ENCODE assay signal across 25 cellular contexts in genomic region chr11:14022821-14023220, GRCh38.
"Had no signal": no experiment of that assay in that cellular context is flagged by ENCODE, and none has a peak within 500 bp of the region (broad histone marks: within the 10 kb centered on the region; RNA-seq: fewer than 3 reads in every experiment).

No MANE protein-coding gene starts in this region.

- H3K9me3 Mint-ChIP-seq: activated CD4-positive, alpha-beta memory T cell treated with anti-CD3 and anti-CD28 coated beads, Interleukin-2, amount 10 ng/mL, durations not matched to agents 7 days and 5 days; activated naive CD4-positive, alpha-beta T cell treated with anti-CD3 and anti-CD28 coated beads for 36 hours; activated T-helper 17 cell treated with anti-CD3 and anti-CD28 coated beads, Interleukin-2, amount 50 U/mL, for 72 hours; T-cell had no signal

- ATAC-seq: activated CD4-positive, alpha-beta T cell treated with anti-CD3 and anti-CD28 coated beads for 36 hours; activated T-helper 17 cell treated with anti-CD3 and anti-CD28 coated beads, Interleukin-2, amount 50 U/mL, for 72 hours; Panc1; Right ventricle myocardium inferior; T-cell had no signal

- H3K27ac Mint-ChIP-seq: activated CD4-positive, alpha-beta memory T cell treated with anti-CD3 and anti-CD28 coated beads, Interleukin-2, amount 10 ng/mL, durations not matched to agents 7 days and 5 days; activated CD4-positive, alpha-beta T cell treated with anti-CD3 and anti-CD28 coated beads for 36 hours; activated naive CD4-positive, alpha-beta T cell treated with anti-CD3 and anti-CD28 coated beads for 36 hours; activated naive CD8-positive, alpha-beta T cell; activated T-helper 17 cell treated with anti-CD3 and anti-CD28 coated beads, Interleukin-2, amount 50 U/mL, for 72 hours; T-cell had no signal

- H3K4me1 Mint-ChIP-seq: activated CD4-positive, alpha-beta memory T cell treated with anti-CD3 and anti-CD28 coated beads, Interleukin-2, amount 10 ng/mL, durations not matched to agents 7 days and 5 days; activated CD4-positive, alpha-beta T cell treated with anti-CD3 and anti-CD28 coated beads for 36 hours; activated T-helper 17 cell treated with anti-CD3 and anti-CD28 coated beads, Interleukin-2, amount 50 U/mL, for 72 hours; T-cell had no signal

- H3K27me3 ChIP-seq: brain microvascular endothelial cell had no signal

- H3K36me3 ChIP-seq: brain microvascular endothelial cell, cardiac muscle cell had no signal

- H3K4me3 Mint-ChIP-seq: activated CD4-positive, alpha-beta memory T cell treated with anti-CD3 and anti-CD28 coated beads, Interleukin-2, amount 10 ng/mL, durations not matched to agents 7 days and 5 days; activated CD4-positive, alpha-beta T cell treated with anti-CD3 and anti-CD28 coated beads for 36 hours; activated naive CD4-positive, alpha-beta T cell treated with anti-CD3 and anti-CD28 coated beads for 36 hours; activated naive CD8-positive, alpha-beta T cell; activated T-helper 17 cell treated with anti-CD3 and anti-CD28 coated beads, Interleukin-2, amount 50 U/mL, for 72 hours; T-cell had no signal

- H3K36me3 Mint-ChIP-seq: activated naive CD8-positive, alpha-beta T cell; T-cell had no signal

- DNase-seq: activated CD4-positive, alpha-beta memory T cell treated with anti-CD3 and anti-CD28 coated beads, Interleukin-2, amount 10 ng/mL, durations not matched to agents 7 days and 5 days; activated CD4-positive, alpha-beta T cell treated with anti-CD3 and anti-CD28 coated beads for 36 hours; activated CD4-positive, alpha-beta T cell treated with anti-CD3 and anti-CD28 coated beads, Interleukin-2, amount 50 U/mL, for 1 hour; activated gamma-delta T cell; activated naive CD4-positive, alpha-beta T cell treated with anti-CD3 and anti-CD28 coated beads for 36 hours; activated T-cell treated with anti-CD3 and anti-CD28 coated beads for 4 hours; activated T-cell treated with anti-CD3 and anti-CD28 coated beads, Interleukin-2, amount 50 U/mL, for 48 hours; amygdala; brain microvascular endothelial cell; cerebellar nuclear complex; Kasumi-1; KBM-7; NCI-H1105 treated with DMSO at 0.1 percent for 48 hours; NCI-H1436 treated with DMSO at 0.1 percent for 48 hours; NCI-H510A treated with DMSO at 0.1 percent for 48 hours; RPMI8226; T-cell; T-helper 2 cell; T1000 had no signal

- H3K4me3 ChIP-seq: cardiac muscle cell, SK-N-MC had no signal

- H3K27ac ChIP-seq: brain microvascular endothelial cell, cardiac muscle cell, SK-N-MC had no signal
